In the genomic region with DNA sequence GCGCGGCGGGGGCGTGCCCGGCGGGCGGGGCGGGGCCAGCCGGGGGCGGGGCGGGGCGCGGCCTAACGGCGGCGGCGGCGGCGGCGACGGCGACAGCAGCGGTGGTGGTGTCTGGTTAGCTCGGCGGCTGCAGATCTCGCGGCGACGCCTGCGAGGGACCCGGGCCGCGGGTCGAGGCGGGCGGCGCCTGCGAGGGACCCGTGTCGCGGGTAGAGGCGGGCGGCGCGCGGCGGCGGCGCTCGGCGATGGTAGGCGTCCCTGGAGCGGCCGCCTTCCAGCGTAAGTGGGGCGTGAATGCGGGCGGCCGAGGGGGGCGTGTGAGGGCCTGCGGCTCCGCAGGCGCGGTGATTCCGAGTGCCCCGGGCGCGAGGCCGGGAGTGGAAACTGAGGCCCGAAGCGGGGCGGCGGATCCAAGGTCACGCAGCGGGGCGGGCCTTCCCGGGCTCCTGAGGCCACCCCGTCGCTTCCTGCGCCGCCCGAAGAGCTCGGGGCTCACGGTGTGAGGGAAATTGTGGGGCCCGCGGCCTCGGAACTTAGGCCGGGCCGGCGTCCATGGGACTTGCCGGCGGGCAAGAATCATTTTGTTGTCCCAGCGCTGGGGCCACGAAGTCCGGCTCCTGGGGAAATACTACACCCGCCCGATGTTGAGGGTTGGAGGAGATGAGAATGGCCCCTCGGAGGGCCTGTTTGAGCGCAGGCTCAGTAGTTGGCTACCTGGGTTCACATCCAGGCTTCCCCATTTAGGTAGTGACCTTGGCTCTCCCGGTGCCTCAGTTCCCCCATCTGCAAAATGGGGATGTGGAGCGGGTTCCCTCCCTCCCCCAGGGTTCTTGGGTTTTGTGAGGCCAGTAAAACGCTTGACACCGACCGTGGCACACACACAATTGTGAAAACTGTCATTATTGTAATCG, we compare ENCODE assay signal across 7 cellular contexts. TPM values are rescaled to one million over a fixed set of nuclear protein-coding genes. Genes with fewer than 3 reads are reported as not detected.
DNase-seq lines count a peak whose midpoint lies in the region; ATAC-seq and TF ChIP-seq lines count a peak whose summit lies in the region.

A gene (plus strand): TSS at position 74 of the 911 bp plus-strand sequence. CDS start 172 bp downstream, at position 246.

- 0 out of 2 replicates have a peak, but pooled peaks cover 5% of the 10 kb centered on the region for H3K4me1 ChIP-seq in HUES48 (ENCODE audit: control insufficient read depth, insufficient read depth, low read length)
- H3K4me1 ChIP-seq in parathyroid adenoma = peaks cover 4% of the 10 kb centered on the region

- H3K4me3 ChIP-seq in GM08714 (ENCODE audit: low read length) = peak within 1 kb of the TSS; percentile 75
- H3K4me3 ChIP-seq in HUES48 (ENCODE audit: low read depth, low read length) = peak within 1 kb of the TSS; percentile 68
- H3K4me3 ChIP-seq in parathyroid adenoma (ENCODE audit: low read depth, low read length) = peak within 1 kb of the TSS; percentile 80

- H3K27ac ChIP-seq in HUES48 (ENCODE audit: low read depth, low read length) (peak within 1 kb of the TSS; percentile 85), parathyroid adenoma (peak within 1 kb of the TSS; percentile 94)

- peak; percentile 44 for ATAC-seq in GM21526 (IDR thresholded peaks at IDR 0.05; ENCODE audit: low FRiP score, unreplicated experiment)
- peak; percentile 45 for ATAC-seq in Right ventricle myocardium inferior

- H3K4me3 Mint-ChIP-seq in activated naive CD4-positive, alpha-beta T cell treated with anti-CD3 and anti-CD28 coated beads, Interleukin-2, amount 50 U/mL, for 24 hours = peak within 1 kb of the TSS; percentile 89

- H3K27me3 ChIP-seq in HUES48 (ENCODE audit: control insufficient read depth, insufficient read depth, low read length) = no peaks in the 10 kb centered on the region
- no peaks in the 10 kb centered on the region for H3K27me3 ChIP-seq in parathyroid adenoma (ENCODE audit: control insufficient read depth, insufficient read depth, low read length)

- no peaks in the 10 kb centered on the region for H3K36me3 Mint-ChIP-seq in activated naive CD4-positive, alpha-beta T cell treated with anti-CD3 and anti-CD28 coated beads, Interleukin-2, amount 50 U/mL, for 24 hours

- peak within 1 kb of the TSS; percentile 99 for H3K4me2 ChIP-seq in parathyroid adenoma (ENCODE audit: low read length)

- H3K9ac ChIP-seq in HUES48 (ENCODE audit: low read depth, low read length) (peak within 1 kb of the TSS; percentile 38), parathyroid adenoma (peak within 1 kb of the TSS; percentile 63)

- H3K9me3 ChIP-seq in HUES48 (ENCODE audit: control insufficient read depth, insufficient read depth, low read length) (no peaks in the 10 kb centered on the region), parathyroid adenoma (ENCODE audit: control insufficient read depth, low read length) (no peaks in the 10 kb centered on the region)

- DNase-seq in Right ventricle myocardium inferior (ENCODE audit: missing footprints) (peak; percentile 87), NCI-H1436 (lab: John Stamatoyannopoulos, UW) (no peak)

- H3K4me1 Mint-ChIP-seq in activated naive CD4-positive, alpha-beta T cell treated with anti-CD3 and anti-CD28 coated beads, Interleukin-2, amount 50 U/mL, for 24 hours = peaks cover 20% of the 10 kb centered on the region

- intact Hi-C loops in Right ventricle myocardium inferior (cut with DNase I) = no loop called here

- peaks cover 35% of the 10 kb centered on the region for H3K79me2 ChIP-seq in parathyroid adenoma

- no peaks in the 10 kb centered on the region for H3K9me3 Mint-ChIP-seq in activated naive CD4-positive, alpha-beta T cell treated with anti-CD3 and anti-CD28 coated beads, Interleukin-2, amount 50 U/mL, for 24 hours

- H3K36me3 ChIP-seq in HUES48 (ENCODE audit: control insufficient read depth, insufficient read depth, low read length) (no peaks in the 10 kb centered on the region), parathyroid adenoma (ENCODE audit: control insufficient read depth, insufficient read depth, low read length) (no peaks in the 10 kb centered on the region)

- no peak for TF ChIP-seq CTCF in parathyroid adenoma (IDR thresholded peaks at IDR 0.05)

- peak within 1 kb of the TSS; percentile 98 for H2AFZ ChIP-seq in parathyroid adenoma

- H3K27ac Mint-ChIP-seq in activated naive CD4-positive, alpha-beta T cell treated with anti-CD3 and anti-CD28 coated beads, Interleukin-2, amount 50 U/mL, for 24 hours = peak within 1 kb of the TSS; percentile 62

- H3K27me3 Mint-ChIP-seq in activated naive CD4-positive, alpha-beta T cell treated with anti-CD3 and anti-CD28 coated beads, Interleukin-2, amount 50 U/mL, for 24 hours = no peaks in the 10 kb centered on the region

RNA-seq across cellular contexts. Expression of the gene that starts here (rescaled TPM):
- total RNA-seq in Right ventricle myocardium inferior = 11.3 TPM
